ENCODE assay signal across 16 cellular contexts in genomic region chr3:147421184-147421912, GRCh38. TPM values are rescaled to one million over a fixed set of nuclear protein-coding genes. Genes with fewer than 3 reads are reported as not detected.
DNase-seq lines count a peak whose midpoint lies in the region; ATAC-seq and TF ChIP-seq lines count a peak whose summit lies in the region.
"Had no signal": no experiment of that assay in that cellular context is flagged by ENCODE, and none has a peak within 500 bp of the region (broad histone marks: within the 10 kb centered on the region; RNA-seq: fewer than 3 reads in every experiment).

No MANE protein-coding gene starts in this region.

- H3K4me2 ChIP-seq in GM23248 (ENCODE audit: unreplicated experiment), result peak overlapping the region; percentile 62

- no peaks in the 10 kb centered on the region for H3K4me1 ChIP-seq in GM23248 (ENCODE audit: insufficient read depth)
- peaks cover 29% of the 10 kb centered on the region for H3K4me1 ChIP-seq in iPS-18a (ENCODE audit: control insufficient read depth, low read depth, low read length)
- no peaks in the 10 kb centered on the region for H3K4me1 ChIP-seq in prostate gland (replicated peaks)

- H3K9me2 ChIP-seq in GM23248 (ENCODE audit: insufficient read depth), result no peaks in the 10 kb centered on the region

- H3K4me3 ChIP-seq in GM23248 (peak overlapping the region; percentile 63), iPS-18a (ENCODE audit: low read length) (peak overlapping the region; percentile 57), prostate gland (no peak overlapping the region)

- no peak for TF ChIP-seq CTCF in prostate gland (IDR thresholded peaks at IDR 0.05)

- H3K9me3 ChIP-seq in GM23248 (ENCODE audit: low read depth) (no peaks in the 10 kb centered on the region), iPS-18a (ENCODE audit: control insufficient read depth, low read depth, low read length) (no peaks in the 10 kb centered on the region), prostate gland (no peaks in the 10 kb centered on the region)

- peaks cover 5% of the 10 kb centered on the region for H3K9me3 Mint-ChIP-seq in activated T-cell treated with anti-CD3 and anti-CD28 coated beads, Interleukin-2, amount 50 U/mL, for 4 hours
- H3K9me3 Mint-ChIP-seq: activated CD4-positive, alpha-beta memory T cell treated with anti-CD3 and anti-CD28 coated beads, Interleukin-2, amount 10 ng/mL, durations not matched to agents 7 days and 5 days had no signal

- in situ Hi-C loops in GM23248 (cut with MboI), result no loop called here

- H2AFZ ChIP-seq in GM23248, result peak overlapping the region; percentile 59

- H3K36me3 ChIP-seq in GM23248 (ENCODE audit: low read depth) (0 out of 2 replicates have a peak, but pooled peaks cover 12% of the 10 kb centered on the region), iPS-18a (ENCODE audit: control insufficient read depth, low read depth, low read length) (no peaks in the 10 kb centered on the region), prostate gland (no peaks in the 10 kb centered on the region)

- no peak overlapping the region for H3K4me3 Mint-ChIP-seq in activated T-cell treated with anti-CD3 and anti-CD28 coated beads, Interleukin-2, amount 50 U/mL, for 4 hours
- H3K4me3 Mint-ChIP-seq: activated CD4-positive, alpha-beta memory T cell treated with anti-CD3 and anti-CD28 coated beads, Interleukin-2, amount 10 ng/mL, durations not matched to agents 7 days and 5 days; CD4-positive, alpha-beta memory T cell had no signal

- DNase-seq in GM23248 (peak; percentile 64), astrocyte of the hippocampus (ENCODE audit: low read depth, low spot score) (peak; percentile 51), retina (peak; percentile 87), T-helper 1 cell (no peak), NCI-H2029 treated with DMSO at 0.1 percent for 48 hours (lab: John Stamatoyannopoulos, UW) (no peak), prostate gland (ENCODE audit: low spot score) (no peak)
- no peak for DNase-seq in activated T-cell treated with anti-CD3 and anti-CD28 coated beads, Interleukin-2, amount 50 U/mL, for 4 hours
- DNase-seq: activated CD4-positive, alpha-beta memory T cell treated with anti-CD3 and anti-CD28 coated beads, Interleukin-2, amount 10 ng/mL, durations not matched to agents 7 days and 5 days; activated naive CD4-positive, alpha-beta T cell treated with anti-CD3 and anti-CD28 coated beads, Interleukin-2, amount 50 U/mL, for 16 hours; CD4-positive, alpha-beta memory T cell; effector CD8-positive, alpha-beta T cell; NCI-H510A; T1000 had no signal

- peaks cover 72% of the 10 kb centered on the region for H3K27me3 Mint-ChIP-seq in activated T-cell treated with anti-CD3 and anti-CD28 coated beads, Interleukin-2, amount 50 U/mL, for 4 hours (ENCODE audit: low read depth)

- H3F3A ChIP-seq in GM23248 (ENCODE audit: insufficient read depth), result peaks cover 7% of the 10 kb centered on the region

- no peaks in the 10 kb centered on the region for H4K20me1 ChIP-seq in GM23248 (ENCODE audit: insufficient read depth)

- 37 to 40% methylated on average over 50 to 53 of the region's 53 CpGs for WGBS in GM23248 (ENCODE audit: low coverage in 1 of 2, low lambda C conversion rate in 2 of 2, missing lambda C conversion rate in 2 of 2), 2 experiments
- 4% methylated on average over 45 of the region's 53 CpGs for WGBS in prostate gland

- no peak for ATAC-seq in activated T-cell treated with anti-CD3 and anti-CD28 coated beads, Interleukin-2, amount 50 U/mL, for 4 hours

- intact Hi-C loops in prostate gland (cut with DNase I), result no loop called here

- H3K79me2 ChIP-seq in GM23248 (ENCODE audit: insufficient read depth), result no peaks in the 10 kb centered on the region

- no peak for TF ChIP-seq POLR2A in prostate gland (IDR thresholded peaks at IDR 0.05)

- peak overlapping the region; percentile 46 for H3K9ac ChIP-seq in GM23248
- no peak overlapping the region for H3K9ac ChIP-seq in iPS-18a (ENCODE audit: low read length)

- H3K36me3 Mint-ChIP-seq in activated T-cell treated with anti-CD3 and anti-CD28 coated beads, Interleukin-2, amount 50 U/mL, for 4 hours (ENCODE audit: insufficient read depth), result no peaks in the 10 kb centered on the region

- peaks cover 2% of the 10 kb centered on the region for H3K4me1 Mint-ChIP-seq in activated T-cell treated with anti-CD3 and anti-CD28 coated beads, Interleukin-2, amount 50 U/mL, for 4 hours (ENCODE audit: low read depth)
- H3K4me1 Mint-ChIP-seq: activated CD4-positive, alpha-beta memory T cell treated with anti-CD3 and anti-CD28 coated beads, Interleukin-2, amount 10 ng/mL, durations not matched to agents 7 days and 5 days had no signal

- H3K27me3 ChIP-seq in GM23248 (replicated peaks; ENCODE audit: insufficient read depth), result no peaks in the 10 kb centered on the region
- peaks cover 100% of the 10 kb centered on the region for H3K27me3 ChIP-seq in iPS-18a (ENCODE audit: control insufficient read depth, insufficient read depth, low read length)
- peaks cover 47% of the 10 kb centered on the region for H3K27me3 ChIP-seq in prostate gland (replicated peaks; ENCODE audit: insufficient read depth)

- H3K27ac ChIP-seq in GM23248 (no peak overlapping the region), iPS-18a (ENCODE audit: low read length) (no peak overlapping the region), prostate gland (no peak overlapping the region)
- H3K27ac ChIP-seq: RWPE1 had no signal

RNA-seq across cellular contexts. Expression of gene ZIC1, which starts 12.2 kb away (rescaled TPM):
- total RNA-seq in GM23248 (2014; rRNA removed; shearing (Covaris generic)), result 18.2 and 25.5 TPM in 2 replicates
- polyA plus RNA-seq in GM23248 (2016; fragmentation: Nextera tagmentation; extraction: Ambion mirVana), result 14.0 and 15.5 TPM in 2 replicates
- total RNA-seq in prostate gland, result not detected
- total RNA-seq in activated T-cell treated with anti-CD3 and anti-CD28 coated beads, Interleukin-2, amount 50 U/mL, for 4 hours, result not detected
- total RNA-seq: activated CD4-positive, alpha-beta memory T cell treated with anti-CD3 and anti-CD28 coated beads, Interleukin-2, amount 10 ng/mL, durations not matched to agents 7 days and 5 days; CD4-positive, alpha-beta memory T cell; lung microvascular endothelial cell had no signal
- polyA plus RNA-seq: CD4-positive, alpha-beta memory T cell had no signal

RNA-seq across cellular contexts. Expression of gene ZIC4, which starts 15.0 kb away (rescaled TPM):
- total RNA-seq in GM23248 (2014; rRNA removed; shearing (Covaris generic)), result 1.6 and 7.0 TPM in 2 replicates
- 4.3 and 6.3 TPM in 2 replicates for polyA plus RNA-seq in GM23248 (2016; fragmentation: Nextera tagmentation; extraction: Ambion mirVana)
- not detected for total RNA-seq in prostate gland
- total RNA-seq in activated T-cell treated with anti-CD3 and anti-CD28 coated beads, Interleukin-2, amount 50 U/mL, for 4 hours, result not detected
- total RNA-seq: activated CD4-positive, alpha-beta memory T cell treated with anti-CD3 and anti-CD28 coated beads, Interleukin-2, amount 10 ng/mL, durations not matched to agents 7 days and 5 days; CD4-positive, alpha-beta memory T cell; lung microvascular endothelial cell had no signal
- polyA plus RNA-seq: CD4-positive, alpha-beta memory T cell had no signal

Comparison
In these comparisons a context has a peak if more than half of its experiments do, and no peak if none do; other contexts are left out.
1. DNase-seq: peak in GM23248 (single experiment), astrocyte of the hippocampus (single experiment) and retina (single experiment); none in T-helper 1 cell (0 of 5), NCI-H2029 treated with DMSO at 0.1 percent for 48 hours (single experiment), prostate gland (single experiment) and activated T-cell treated with anti-CD3 and anti-CD28 coated beads, Interleukin-2, amount 50 U/mL, for 4 hours (single experiment).
2. H3K4me3 ChIP-seq: peak in GM23248 (single experiment) and iPS-18a (single experiment); none in prostate gland (0 of 2).
3. RNA of gene ZIC1, which starts 12.2 kb away (total RNA-seq): 18.2 to 25.5 TPM in GM23248; not detected in prostate gland and not detected in activated T-cell treated with anti-CD3 and anti-CD28 coated beads, Interleukin-2, amount 50 U/mL, for 4 hours; every median in the first group is over 10 times any median in the second.